18 cellular contexts compared by ENCODE assay signal in genomic region chr2:180573951-180574350, GRCh38.
DNase-seq lines count a peak whose midpoint lies in the region; ATAC-seq, FAIRE-seq and TF ChIP-seq lines count a peak whose summit lies in the region.
"Had no signal": no experiment of that assay in that cellular context is flagged by ENCODE, and none has a peak within 500 bp of the region (broad histone marks: within the 10 kb centered on the region; RNA-seq: fewer than 3 reads in every experiment).

No MANE protein-coding gene starts in this region.

- ATAC-seq in A549 (no peak; a peak in 1 of 6 replicates), PC-3 (peak; percentile 89), HG03457 (IDR thresholded peaks at IDR 0.05; ENCODE audit: unreplicated experiment) (no peak)

- POLR2A ChIA-PET in A549 (lab: Yijun Ruan, JAX), result no interaction called here
- POLR2A ChIA-PET in PC-3 (lab: Charles Lee; ENCODE audit: unreplicated experiment), result no interaction called here

- H3K36me3 ChIP-seq in PC-3 (ENCODE audit: low read depth, low read length) (no peaks in the 10 kb centered on the region), esophagus squamous epithelium (no peaks in the 10 kb centered on the region), esophagus muscularis mucosa (no peaks in the 10 kb centered on the region)
- H3K36me3 ChIP-seq: ovary, stomach had no signal

- no peaks in the 10 kb centered on the region for H3F3A ChIP-seq in PC-3 (ENCODE audit: low read length, unreplicated experiment)

- no TSS peak for BruUV-seq in PC-3 (replicated peaks; lab: Mats Ljungman, UMichigan)

- TF ChIP-seq RAD21 in A549 (conservative IDR thresholded peaks at IDR 0.05 in 1 of 2, IDR thresholded peaks at IDR 0.05 in 1 of 2), result no peak

- H3K4me3 ChIP-seq in A549 (no peak overlapping the region), PC-3 (ENCODE audit: low read length) (no peak overlapping the region), esophagus squamous epithelium (no peak overlapping the region), esophagus muscularis mucosa (no peak overlapping the region)
- H3K4me3 ChIP-seq: ovary, stomach had no signal

- H3K9me3 ChIP-seq in A549, result no peaks in the 10 kb centered on the region
- H3K9me3 ChIP-seq in PC-3 (ENCODE audit: low read length), result no peaks in the 10 kb centered on the region
- no peaks in the 10 kb centered on the region for H3K9me3 ChIP-seq in esophagus squamous epithelium
- no peaks in the 10 kb centered on the region for H3K9me3 ChIP-seq in esophagus muscularis mucosa
- H3K9me3 ChIP-seq: ovary, stomach had no signal

- H3K4me2 ChIP-seq in A549 (peak overlapping the region; percentile 13; the same call in 1 of the 3 replicates), PC-3 (ENCODE audit: low read length) (peak overlapping the region; percentile 63)

- no peaks in the 10 kb centered on the region for H4K20me1 ChIP-seq in PC-3 (ENCODE audit: low read length)

- H3K9ac ChIP-seq in PC-3 (ENCODE audit: low read length), result peak overlapping the region; percentile 33

- H3K27me3 ChIP-seq in PC-3 (ENCODE audit: low read length) (no peaks in the 10 kb centered on the region), esophagus squamous epithelium (no peaks in the 10 kb centered on the region), esophagus muscularis mucosa (no peaks in the 10 kb centered on the region)
- H3K27me3 ChIP-seq: ovary, stomach had no signal

- intact Hi-C loops in PC-3 (cut with micrococcal nuclease) (loop anchor here (1.0 to 5.0 kb wide), 6 partner anchors 50 to 449 kb away; no protein-coding TSS in a partner anchor), esophagus squamous epithelium (cut with DNase I) (no loop called here), cardiac septum (cut with DNase I) (no loop called here), esophagus muscularis mucosa (cut with DNase I) (no loop called here)

- no peaks in the 10 kb centered on the region for H3K9me2 ChIP-seq in PC-3 (replicated peaks; ENCODE audit: low read length)

- TF ChIP-seq POLR2A in A549 (IDR thresholded peaks at IDR 0.05; ENCODE audit: low read length), result no peak
- TF ChIP-seq POLR2A in H54 (IDR thresholded peaks at IDR 0.05; ENCODE audit: low read depth, low read length), result no peak
- no peak for TF ChIP-seq POLR2A in esophagus squamous epithelium (IDR thresholded peaks at IDR 0.05)
- TF ChIP-seq POLR2A in esophagus muscularis mucosa (IDR thresholded peaks at IDR 0.05; ENCODE audit: low read depth), result no peak

- H3K27ac ChIP-seq in A549, result no peak overlapping the region
- H3K27ac ChIP-seq in PC-3 (ENCODE audit: low read length), result peak overlapping the region; percentile 73
- peak overlapping the region; percentile 12 for H3K27ac ChIP-seq in epithelial cell of prostate
- H3K27ac ChIP-seq in esophagus squamous epithelium, result no peak overlapping the region
- H3K27ac ChIP-seq in esophagus muscularis mucosa (replicated peaks in 1 of 4), result no peak overlapping the region
- H3K27ac ChIP-seq: ovary had no signal

- 17% methylated on average over 3 of the region's 3 CpGs for WGBS in A549 (ENCODE audit: missing lambda C conversion rate)
- WGBS in esophagus squamous epithelium, 2 donors, result 29 to 40% methylated on average over 2 to 3 of the region's 3 CpGs
- 64% methylated on average over 3 of the region's 3 CpGs for WGBS in esophagus muscularis mucosa

- peak in 1 of 2 experiments; percentile 30 for DNase-seq in A549 (ENCODE audit: low read depth in 1 of 2, low spot score in 1 of 2)
- DNase-seq in H54 (ENCODE audit: insufficient read length, low spot score), result peak; percentile 1
- peak; percentile 97 for DNase-seq in PC-3
- peak; percentile 72 for DNase-seq in epithelial cell of prostate (ENCODE audit: low read depth, low spot score)
- no peak for DNase-seq in esophagus squamous epithelium (lab: John Stamatoyannopoulos, UW)
- DNase-seq in cardiac septum (ENCODE audit: low spot score), result no peak
- no peak for DNase-seq in esophagus muscularis mucosa (ENCODE audit: extremely low spot score)
- DNase-seq: ACHN; activated CD4-positive, alpha-beta T cell treated with anti-CD3 and anti-CD28 coated beads, Interleukin-2, amount 50 U/mL, for 48 hours; effector memory CD4-positive, alpha-beta T cell; GOT3; immature natural killer cell; Kasumi-1; midbrain; NCI-H2081; ovary; stomach had no signal

- no peak for TF ChIP-seq EP300 in A549 (IDR thresholded peaks at IDR 0.05)
- no peak for TF ChIP-seq EP300 in esophagus muscularis mucosa (IDR thresholded peaks at IDR 0.05)

- no peak for FAIRE-seq in A549 (lab: Jason Lieb, UNC)
- FAIRE-seq in H54 (lab: Jason Lieb, UNC), result no peak

- no peaks in the 10 kb centered on the region for H3K79me2 ChIP-seq in PC-3 (ENCODE audit: low read length)

- CTCF ChIA-PET in A549 (lab: Yijun Ruan, JAX) (no interaction called here), PC-3 (lab: Charles Lee) (no interaction called here)

- H3K4me1 ChIP-seq in A549, result peaks cover 7% of the 10 kb centered on the region; the same call in 1 of the 3 replicates
- peaks cover 48% of the 10 kb centered on the region for H3K4me1 ChIP-seq in PC-3 (ENCODE audit: insufficient read depth, low read length)
- peaks cover 0 to 6% (median 0%) of the 10 kb centered on the region in 3 donors for H3K4me1 ChIP-seq in esophagus squamous epithelium
- no peaks in the 10 kb centered on the region for H3K4me1 ChIP-seq in esophagus muscularis mucosa
- H3K4me1 ChIP-seq: stomach had no signal

- H2AFZ ChIP-seq in PC-3 (ENCODE audit: low read length), result no peak overlapping the region

- TF ChIP-seq CTCF in A549 (IDR thresholded peaks at IDR 0.05), result no peak
- TF ChIP-seq CTCF in PC-3 (conservative IDR thresholded peaks at IDR 0.05; ENCODE audit: low read depth, low read length), result no peak
- TF ChIP-seq CTCF in esophagus squamous epithelium (IDR thresholded peaks at IDR 0.05), result no peak
- no peak for TF ChIP-seq CTCF in esophagus muscularis mucosa (IDR thresholded peaks at IDR 0.05)

TF ChIP-seq in A549, 52 proteins besides CTCF, POLR2A, EP300 and RAD21:
- TF ChIP-seq FOSL2 (IDR thresholded peaks at IDR 0.05), result no peak
- peak; percentile 33; the same call in 1 of the 2 replicates for TF ChIP-seq FOSL2 (CRISPR knock-in tag; IDR thresholded peaks at IDR 0.05)
- TF ChIP-seq, protein P1, sequence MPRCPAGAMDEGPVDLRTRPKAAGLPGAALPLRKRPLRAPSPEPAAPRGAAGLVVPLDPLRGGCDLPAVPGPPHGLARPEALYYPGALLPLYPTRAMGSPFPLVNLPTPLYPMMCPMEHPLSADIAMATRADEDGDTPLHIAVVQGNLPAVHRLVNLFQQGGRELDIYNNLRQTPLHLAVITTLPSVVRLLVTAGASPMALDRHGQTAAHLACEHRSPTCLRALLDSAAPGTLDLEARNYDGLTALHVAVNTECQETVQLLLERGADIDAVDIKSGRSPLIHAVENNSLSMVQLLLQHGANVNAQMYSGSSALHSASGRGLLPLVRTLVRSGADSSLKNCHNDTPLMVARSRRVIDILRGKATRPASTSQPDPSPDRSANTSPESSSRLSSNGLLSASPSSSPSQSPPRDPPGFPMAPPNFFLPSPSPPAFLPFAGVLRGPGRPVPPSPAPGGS (IDR thresholded peaks at IDR 0.05), result no peak

Comparison
In these comparisons a context has a peak if more than half of its experiments do, and no peak if none do; other contexts are left out.
1. DNase-seq: peak in H54 (single experiment), PC-3 (single experiment) and epithelial cell of prostate (single experiment); none in esophagus squamous epithelium (single experiment), cardiac septum (single experiment) and esophagus muscularis mucosa (single experiment).
2. H3K27ac ChIP-seq: peak in PC-3 (single experiment) and epithelial cell of prostate (single experiment); none in A549 (0 of 2), esophagus squamous epithelium (0 of 4) and esophagus muscularis mucosa (0 of 4).